In the genomic region with DNA sequence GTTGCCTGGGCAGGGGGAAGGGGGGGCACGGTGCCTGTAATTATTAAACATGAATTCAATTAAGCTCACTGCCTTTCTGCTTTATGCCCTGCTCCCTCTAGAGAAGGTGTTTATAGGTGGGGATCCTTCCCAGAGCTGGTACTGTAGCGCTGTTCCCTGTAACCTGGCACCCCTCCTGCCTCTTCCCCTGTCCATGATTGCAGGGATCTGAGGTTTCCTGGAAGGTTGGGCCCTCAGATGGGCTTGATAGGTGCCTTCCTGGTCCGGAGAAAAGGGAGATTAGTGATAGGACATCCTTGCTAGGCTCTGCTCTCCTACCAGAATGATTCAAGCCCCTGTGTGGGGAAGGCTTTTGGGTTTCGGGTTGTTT, we compare ENCODE assay signal across 8 cellular contexts. TPM values are rescaled to one million over a fixed set of nuclear protein-coding genes. Genes with fewer than 3 reads are reported as not detected.
A peak's percentile ranks its signal among the peaks of the same experiment; 100 is the strongest.
DNase-seq lines count a peak whose midpoint lies in the region; TF ChIP-seq lines count a peak whose summit lies in the region.

No MANE protein-coding gene starts in this region.

- H3K4me1 Mint-ChIP-seq in activated CD4-positive, alpha-beta T cell treated with anti-CD3 and anti-CD28 coated beads, Interleukin-2, amount 10 ng/mL, durations not matched to agents 7 days and 5 days = peaks cover 54% of the 10 kb centered on the region
- H3K4me1 Mint-ChIP-seq in endodermal cell = peaks cover 9% of the 10 kb centered on the region
- H3K4me1 Mint-ChIP-seq in progenitor cell of endocrine pancreas (ENCODE audit: low read depth) = peaks cover 15% of the 10 kb centered on the region

- 20 to 73% methylated on average over 1 to 3 of the region's 4 CpGs for WGBS in endodermal cell (ENCODE audit: insufficient coverage in 1 of 2, insufficient read length in 1 of 2), 2 experiments

- H3K27ac ChIP-seq in OCI-LY3 (ENCODE audit: low read length) (peak overlapping the region; percentile 20; the same call in 1 of the 2 replicates), endodermal cell (ENCODE audit: low read depth, low read length) (peak overlapping the region; percentile 87)

- H3K9me3 ChIP-seq in OCI-LY3 (ENCODE audit: insufficient read depth, low read length) = no peaks in the 10 kb centered on the region
- no peaks in the 10 kb centered on the region for H3K9me3 ChIP-seq in endodermal cell (ENCODE audit: control insufficient read depth, low read length)

- H3K9ac ChIP-seq in OCI-LY3 (ENCODE audit: low read length) (no peak overlapping the region), endodermal cell (ENCODE audit: extremely low read depth, low read length, poor library complexity, severe bottlenecking) (peak overlapping the region; percentile 80)

- peak overlapping the region; percentile 73 for H3K4me3 Mint-ChIP-seq in activated CD4-positive, alpha-beta T cell treated with anti-CD3 and anti-CD28 coated beads, Interleukin-2, amount 10 ng/mL, durations not matched to agents 7 days and 5 days
- H3K4me3 Mint-ChIP-seq in endodermal cell = peak overlapping the region; percentile 74
- H3K4me3 Mint-ChIP-seq in progenitor cell of endocrine pancreas (ENCODE audit: low read depth) = peak overlapping the region; percentile 84

- POLR2A ChIA-PET in activated CD4-positive, alpha-beta T cell treated with anti-CD3 and anti-CD28 coated beads, Interleukin-2, amount 10 ng/mL, durations not matched to agents 7 days and 5 days (lab: Charles Lee) = no interaction called here

- H3K27ac Mint-ChIP-seq in activated CD4-positive, alpha-beta T cell treated with anti-CD3 and anti-CD28 coated beads, Interleukin-2, amount 10 ng/mL, durations not matched to agents 7 days and 5 days = peak overlapping the region; percentile 87
- peak overlapping the region; percentile 96 for H3K27ac Mint-ChIP-seq in endodermal cell
- peak overlapping the region; percentile 96 for H3K27ac Mint-ChIP-seq in progenitor cell of endocrine pancreas

- H3K4me3 ChIP-seq in OCI-LY3 (ENCODE audit: low read length) = peak overlapping the region; percentile 80
- peak overlapping the region; percentile 81 for H3K4me3 ChIP-seq in endodermal cell (ENCODE audit: low read length)

- H4K20me1 ChIP-seq in OCI-LY3 (ENCODE audit: insufficient read depth, low read length) = peaks cover 40% of the 10 kb centered on the region

- no peak for TF ChIP-seq POLR2A in erythroblast (IDR thresholded peaks at IDR 0.05; ENCODE audit: low read length)

- peaks cover 38% of the 10 kb centered on the region for H3K36me3 Mint-ChIP-seq in activated CD4-positive, alpha-beta T cell treated with anti-CD3 and anti-CD28 coated beads, Interleukin-2, amount 10 ng/mL, durations not matched to agents 7 days and 5 days (ENCODE audit: low read depth)
- H3K36me3 Mint-ChIP-seq in endodermal cell (ENCODE audit: low read depth) (peaks cover 44% of the 10 kb centered on the region), progenitor cell of endocrine pancreas (ENCODE audit: insufficient read depth) (peaks cover 18% of the 10 kb centered on the region)

- peak overlapping the region; percentile 55 for H3K4me2 ChIP-seq in OCI-LY3 (ENCODE audit: low read length)

- no peak overlapping the region for H2AFZ ChIP-seq in OCI-LY3 (ENCODE audit: low read depth, low read length)

- H3K27me3 ChIP-seq in OCI-LY3 (ENCODE audit: low read depth, low read length) (no peaks in the 10 kb centered on the region), endodermal cell (ENCODE audit: control insufficient read depth, insufficient read depth, low read length, poor library complexity, severe bottlenecking) (no peaks in the 10 kb centered on the region)

- H3K36me3 ChIP-seq in OCI-LY3 (replicated peaks; ENCODE audit: low read depth, low read length) (peaks cover 56% of the 10 kb centered on the region), endodermal cell (ENCODE audit: control insufficient read depth, insufficient read depth, low read length) (peaks cover 49% of the 10 kb centered on the region)

- H3K79me2 ChIP-seq in OCI-LY3 (ENCODE audit: low read length) = no peaks in the 10 kb centered on the region

- H3K4me1 ChIP-seq in OCI-LY3 (ENCODE audit: low read length) (peaks cover 4% of the 10 kb centered on the region; the same call in 1 of the 2 replicates), endodermal cell (ENCODE audit: control insufficient read depth, insufficient read depth, low read length) (no peaks in the 10 kb centered on the region)

- no peak for DNase-seq in activated CD4-positive, alpha-beta T cell treated with anti-CD3 and anti-CD28 coated beads, Interleukin-2, amount 10 ng/mL, durations not matched to agents 7 days and 5 days
- DNase-seq in activated CD4-positive, alpha-beta T cell treated with anti-CD3 and anti-CD28 coated beads, Interleukin-2, amount 50 U/mL, for 4 hours = no peak
- DNase-seq in endodermal cell (no peak), progenitor cell of endocrine pancreas (ENCODE audit: low spot score, unreplicated experiment) (no peak), erythroblast (lab: John Stamatoyannopoulos, UW) (no peak), amygdala (lab: John Stamatoyannopoulos, UW) (no peak)
- no peak for DNase-seq in NK-92 treated with Interleukin-12 subunit alpha and Interleukin-12 subunit beta, amount 100 ng/mL, for 24 hours (lab: John Stamatoyannopoulos, UW)

- no peak for TF ChIP-seq CTCF in OCI-LY3 (IDR thresholded peaks at IDR 0.05; ENCODE audit: low read depth, low read length)
- no peak for TF ChIP-seq CTCF in endodermal cell (conservative IDR thresholded peaks at IDR 0.05)
- TF ChIP-seq CTCF in progenitor cell of endocrine pancreas (IDR thresholded peaks at IDR 0.05; ENCODE audit: unreplicated experiment) = no peak

- CTCF ChIA-PET in activated CD4-positive, alpha-beta T cell treated with anti-CD3 and anti-CD28 coated beads, Interleukin-2, amount 10 ng/mL, durations not matched to agents 7 days and 5 days (lab: Charles Lee) = interaction anchor here (0.8 to 1.0 kb wide), 2 partner anchors 17 to 19 kb away, joined by 4 to 5 read pairs; no protein-coding TSS in a partner anchor

- H3K27me3 Mint-ChIP-seq in activated CD4-positive, alpha-beta T cell treated with anti-CD3 and anti-CD28 coated beads, Interleukin-2, amount 10 ng/mL, durations not matched to agents 7 days and 5 days = no peaks in the 10 kb centered on the region
- H3K27me3 Mint-ChIP-seq in endodermal cell (ENCODE audit: insufficient read depth) (peaks cover 4% of the 10 kb centered on the region), progenitor cell of endocrine pancreas (peaks cover 15% of the 10 kb centered on the region)

- H3K9me3 Mint-ChIP-seq in activated CD4-positive, alpha-beta T cell treated with anti-CD3 and anti-CD28 coated beads, Interleukin-2, amount 10 ng/mL, durations not matched to agents 7 days and 5 days = no peaks in the 10 kb centered on the region
- H3K9me3 Mint-ChIP-seq in endodermal cell = no peaks in the 10 kb centered on the region
- no peaks in the 10 kb centered on the region for H3K9me3 Mint-ChIP-seq in progenitor cell of endocrine pancreas (ENCODE audit: low read depth)

RNA-seq across cellular contexts. Expression of a gene that starts 2.1 kb away (rescaled TPM):
- total RNA-seq in activated CD4-positive, alpha-beta T cell treated with anti-CD3 and anti-CD28 coated beads, Interleukin-2, amount 10 ng/mL, durations not matched to agents 7 days and 5 days = 1 to 10 TPM; 3.6 to 4.4 TPM
- total RNA-seq in endodermal cell (10 to 100 TPM; 18.3 to 24.1 TPM), progenitor cell of endocrine pancreas (15.4 and 17.3 TPM in 2 replicates)
- 28.0 TPM for polyA plus RNA-seq in endodermal cell (2013, experiment 1 of 2)
- 25.5 TPM for polyA plus RNA-seq in endodermal cell (2013, experiment 2 of 2)

RNA-seq across cellular contexts. Expression of a gene that starts 20.9 kb away (rescaled TPM):
- 100 to 1,000 TPM; 269 to 300 TPM for total RNA-seq in activated CD4-positive, alpha-beta T cell treated with anti-CD3 and anti-CD28 coated beads, Interleukin-2, amount 10 ng/mL, durations not matched to agents 7 days and 5 days
- total RNA-seq in endodermal cell = 100 to 1,000 TPM; 408 to 475 TPM
- polyA plus RNA-seq in endodermal cell (2013, experiment 1 of 2) = 196 TPM
- 206 TPM for polyA plus RNA-seq in endodermal cell (2013, experiment 2 of 2)
- total RNA-seq in progenitor cell of endocrine pancreas = 333 and 341 TPM in 2 replicates

RNA-seq across cellular contexts. Expression of a gene that starts 26.1 kb away (rescaled TPM):
- total RNA-seq in activated CD4-positive, alpha-beta T cell treated with anti-CD3 and anti-CD28 coated beads, Interleukin-2, amount 10 ng/mL, durations not matched to agents 7 days and 5 days = 1 to 10 TPM; 3.0 to 3.6 TPM
- 10 to 100 TPM; 32.4 to 38.4 TPM for total RNA-seq in endodermal cell
- 27.9 TPM for polyA plus RNA-seq in endodermal cell (2013, experiment 1 of 2)
- 23.3 TPM for polyA plus RNA-seq in endodermal cell (2013, experiment 2 of 2)
- 21.9 and 22.4 TPM in 2 replicates for total RNA-seq in progenitor cell of endocrine pancreas

RNA-seq across cellular contexts. Expression of a gene that starts 26.2 kb away (rescaled TPM):
- total RNA-seq in activated CD4-positive, alpha-beta T cell treated with anti-CD3 and anti-CD28 coated beads, Interleukin-2, amount 10 ng/mL, durations not matched to agents 7 days and 5 days = 10 to 100 TPM; 74.4 to 79.9 TPM
- total RNA-seq in endodermal cell (100 to 1,000 TPM in 1 of 2 donors, 10 to 100 TPM in 1; 95.9 to 117 TPM), progenitor cell of endocrine pancreas (89.3 and 90.5 TPM in 2 replicates)
- polyA plus RNA-seq in endodermal cell (2013, experiment 1 of 2) = 119 TPM
- polyA plus RNA-seq in endodermal cell (2013, experiment 2 of 2) = 99.0 TPM

RNA-seq across cellular contexts. Expression of a gene that starts 36.2 kb away (rescaled TPM):
- 100 to 1,000 TPM; 188 to 193 TPM for total RNA-seq in activated CD4-positive, alpha-beta T cell treated with anti-CD3 and anti-CD28 coated beads, Interleukin-2, amount 10 ng/mL, durations not matched to agents 7 days and 5 days
- total RNA-seq in endodermal cell (100 to 1,000 TPM; 332 TPM), progenitor cell of endocrine pancreas (259 and 269 TPM in 2 replicates)
- polyA plus RNA-seq in endodermal cell (2013, experiment 1 of 2) = 318 TPM
- polyA plus RNA-seq in endodermal cell (2013, experiment 2 of 2) = 281 TPM
